29 cellular contexts compared by ENCODE assay signal in the genomic region with DNA sequence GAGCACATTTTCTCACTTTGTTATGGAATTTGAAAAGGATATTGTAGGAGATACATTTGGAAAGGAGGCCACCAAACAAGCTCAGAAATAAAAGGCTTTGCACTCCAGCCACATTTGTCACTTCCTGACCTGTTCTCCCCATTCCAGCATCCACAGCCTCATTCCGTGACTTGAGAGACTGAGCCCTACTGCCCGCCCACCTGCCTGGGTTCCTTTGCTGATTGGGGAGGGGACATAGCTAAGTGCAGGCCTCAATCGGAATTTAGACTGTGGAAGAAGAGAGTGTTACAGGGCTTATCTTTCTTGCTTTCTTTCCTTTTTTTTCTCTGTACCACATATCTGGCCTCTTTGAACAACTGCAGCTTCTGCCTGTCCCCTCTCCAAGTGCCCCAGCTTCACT.
"Had no signal": no experiment of that assay in that cellular context is flagged by ENCODE, and none has a peak within 500 bp of the region (broad histone marks: within the 10 kb centered on the region; RNA-seq: fewer than 3 reads in every experiment).

No MANE protein-coding gene starts in this region.

- H3K79me2 ChIP-seq: parathyroid adenoma had no signal

- ATAC-seq: activated T-helper 17 cell treated with anti-CD3 and anti-CD28 coated beads, Interleukin-2, amount 50 U/mL, for 72 hours; effector memory CD8-positive, alpha-beta T cell; gastroesophageal sphincter; sciatic nerve; stimulated activated memory B cell treated with anti-CD40 and anti-IgM and Interleukin-4, amounts not matched to agents 10 μg/mL and 1 μg/mL and 100 μg/mL, for 72 hours had no signal

- H3K27ac ChIP-seq: adrenal gland, ascending aorta, breast epithelium, colonic mucosa, dorsolateral prefrontal cortex, esophagus squamous epithelium, gastroesophageal sphincter, left ventricle myocardium inferior, parathyroid adenoma, stomach, suprapubic skin, tibial nerve, WERI-Rb-1 had no signal

- H2AFZ ChIP-seq: parathyroid adenoma had no signal

- H3K36me3 ChIP-seq: adrenal gland, ascending aorta, breast epithelium, colonic mucosa, esophagus squamous epithelium, gastroesophageal sphincter, left ventricle myocardium inferior, stomach, suprapubic skin, tibial nerve, WERI-Rb-1 had no signal

- FAIRE-seq: small intestine, TTC549 had no signal

- H3K4me3 ChIP-seq: adrenal gland, ascending aorta, breast epithelium, colonic mucosa, dorsolateral prefrontal cortex, esophagus squamous epithelium, gastroesophageal sphincter, left ventricle myocardium inferior, stomach, suprapubic skin, tibial nerve had no signal

- H3K4me1 ChIP-seq: adrenal gland, ascending aorta, breast epithelium, colonic mucosa, esophagus squamous epithelium, gastroesophageal sphincter, left ventricle myocardium inferior, parathyroid adenoma, stomach, suprapubic skin, tibial nerve had no signal

- H3K4me1 Mint-ChIP-seq: activated T-helper 17 cell treated with anti-CD3 and anti-CD28 coated beads, Interleukin-2, amount 50 U/mL, for 72 hours; central memory CD8-positive, alpha-beta T cell; nephron; stimulated activated memory B cell treated with anti-CD40 and anti-IgM and Interleukin-4, amounts not matched to agents 10 μg/mL and 1 μg/mL and 100 μg/mL, for 72 hours had no signal

- H3K27me3 ChIP-seq: adrenal gland, ascending aorta, breast epithelium, colonic mucosa, esophagus squamous epithelium, stomach, suprapubic skin, tibial nerve had no signal

- H3K4me3 Mint-ChIP-seq: activated naive CD8-positive, alpha-beta T cell; activated T-cell treated with anti-CD3 and anti-CD28 coated beads, Interleukin-2, amount 50 U/mL, for 24 hours; activated T-helper 17 cell treated with anti-CD3 and anti-CD28 coated beads, Interleukin-2, amount 50 U/mL, for 72 hours; central memory CD8-positive, alpha-beta T cell; effector memory CD8-positive, alpha-beta T cell; nephron; stimulated activated memory B cell treated with anti-CD40 and anti-IgM and Interleukin-4, amounts not matched to agents 10 μg/mL and 1 μg/mL and 100 μg/mL, for 72 hours had no signal

- H3K27ac Mint-ChIP-seq: activated naive CD8-positive, alpha-beta T cell; activated T-cell treated with anti-CD3 and anti-CD28 coated beads, Interleukin-2, amount 50 U/mL, for 24 hours; activated T-helper 17 cell treated with anti-CD3 and anti-CD28 coated beads, Interleukin-2, amount 50 U/mL, for 72 hours; effector memory CD8-positive, alpha-beta T cell; stimulated activated memory B cell treated with anti-CD40 and anti-IgM and Interleukin-4, amounts not matched to agents 10 μg/mL and 1 μg/mL and 100 μg/mL, for 72 hours had no signal

- H3K9ac ChIP-seq: parathyroid adenoma had no signal

- H3K36me3 Mint-ChIP-seq: activated naive CD8-positive, alpha-beta T cell; stimulated activated memory B cell treated with anti-CD40 and anti-IgM and Interleukin-4, amounts not matched to agents 10 μg/mL and 1 μg/mL and 100 μg/mL, for 72 hours had no signal

- DNase-seq: activated CD4-positive, alpha-beta T cell treated with anti-CD3 and anti-CD28 coated beads for 1 hour; activated naive CD4-positive, alpha-beta T cell; activated T-cell treated with anti-CD3 and anti-CD28 coated beads, Interleukin-2, amount 50 U/mL, for 24 hours; adrenal gland; colonic mucosa; dorsolateral prefrontal cortex; effector memory CD8-positive, alpha-beta T cell; esophagus squamous epithelium; head of caudate nucleus; kidney glomerular epithelial cell; left ventricle myocardium inferior; mammary epithelial cell; small intestine; stimulated activated CD4-positive, alpha-beta T cell treated with anti-CD3 and anti-CD28 coated beads, Interleukin-15, amount 100 ng/mL, for 24 hours; stomach; WERI-Rb-1 had no signal

- H3K27me3 Mint-ChIP-seq: activated naive CD8-positive, alpha-beta T cell; activated T-cell treated with anti-CD3 and anti-CD28 coated beads, Interleukin-2, amount 50 U/mL, for 24 hours; central memory CD8-positive, alpha-beta T cell; effector memory CD8-positive, alpha-beta T cell; stimulated activated memory B cell treated with anti-CD40 and anti-IgM and Interleukin-4, amounts not matched to agents 10 μg/mL and 1 μg/mL and 100 μg/mL, for 72 hours had no signal

- H3K9me3 ChIP-seq: adrenal gland, ascending aorta, breast epithelium, colonic mucosa, esophagus squamous epithelium had no signal
